Comparison of ENCODE assay signal across 8 cellular contexts in the genomic region with DNA sequence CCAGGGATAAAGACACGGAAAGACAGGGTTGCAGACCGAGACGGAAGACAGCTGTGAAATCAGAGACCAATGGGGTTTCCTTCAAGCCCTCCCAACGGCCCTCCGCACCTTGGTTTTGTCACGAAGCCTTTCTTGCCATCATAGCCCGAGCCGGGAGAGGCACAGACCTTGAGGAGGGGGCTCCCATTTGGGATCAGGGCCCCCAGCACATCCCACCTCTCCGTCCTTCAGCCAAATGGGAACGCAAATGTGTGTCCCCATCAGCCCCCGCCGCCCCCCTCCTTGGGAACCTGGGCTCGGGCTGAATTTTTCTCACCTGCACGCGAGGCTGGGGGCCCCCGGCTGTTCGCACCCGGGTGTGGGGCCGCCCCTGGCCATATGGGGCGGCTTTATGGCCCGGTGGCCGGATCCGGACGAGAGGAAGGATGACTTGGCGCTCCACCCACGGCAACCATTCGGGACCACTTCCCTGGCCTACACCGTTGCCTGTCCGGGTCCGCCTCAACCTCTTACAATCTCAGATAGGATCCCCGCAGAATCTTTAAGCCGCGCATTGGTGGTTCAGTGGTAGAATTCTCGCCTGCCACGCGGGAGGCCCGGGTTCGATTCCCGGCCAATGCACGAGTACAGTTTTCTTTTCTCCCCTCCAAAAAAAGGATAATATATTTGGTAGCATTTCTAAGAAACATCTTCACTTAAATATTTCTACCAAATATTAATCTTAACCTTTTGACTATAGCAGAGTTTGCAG. TPM values are rescaled to one million over a fixed set of nuclear protein-coding genes. Genes with fewer than 3 reads are reported as not detected.
A peak's percentile ranks its signal among the peaks of the same experiment; 100 is the strongest.
DNase-seq lines count a peak whose midpoint lies in the region; ATAC-seq and TF ChIP-seq lines count a peak whose summit lies in the region.

No MANE protein-coding gene starts in this region.

- H3K9ac ChIP-seq in H9 (ENCODE audit: extremely low read depth, insufficient read length, low read length) (no peak overlapping the region), OCI-LY1 (ENCODE audit: low read length) (peak overlapping the region; percentile 69)

- no peak overlapping the region for H3T11ph ChIP-seq in H9 (ENCODE audit: low read length)

- H3K56ac ChIP-seq in H9 (ENCODE audit: insufficient read length, low read depth, low read length), result no peak overlapping the region

- H4K8ac ChIP-seq in H9 (replicated peaks; ENCODE audit: insufficient read length, low read depth, low read length), result no peak overlapping the region

- H3K9me3 ChIP-seq in H9 (ENCODE audit: control insufficient read depth, low read depth, low read length), result no peaks in the 10 kb centered on the region
- no peaks in the 10 kb centered on the region for H3K9me3 ChIP-seq in OCI-LY1 (ENCODE audit: low read length)
- no peaks in the 10 kb centered on the region for H3K9me3 ChIP-seq in mucosa of descending colon

- no peak overlapping the region for H2BK5ac ChIP-seq in H9 (ENCODE audit: insufficient read length, low read length)

- intact Hi-C loops in mucosa of descending colon (cut with DNase I, micrococcal nuclease), result no loop called here

- H3K79me2 ChIP-seq in H9 (ENCODE audit: insufficient read depth, low read length), result no peaks in the 10 kb centered on the region
- no peaks in the 10 kb centered on the region for H3K79me2 ChIP-seq in OCI-LY1 (ENCODE audit: insufficient read depth, low read length)

- H2BK120ac ChIP-seq in H9 (ENCODE audit: low read depth, low read length, poor library complexity, severe bottlenecking), result no peak overlapping the region

- H3K79me1 ChIP-seq in H9 (ENCODE audit: insufficient read depth, low read depth, low read length, poor library complexity, severe bottlenecking), result no peaks in the 10 kb centered on the region

- no peaks in the 10 kb centered on the region for H3K36me3 ChIP-seq in OCI-LY1 (ENCODE audit: insufficient read depth, low read length)
- no peaks in the 10 kb centered on the region for H3K36me3 ChIP-seq in mucosa of descending colon (ENCODE audit: low read depth)

- no peak overlapping the region for H3K14ac ChIP-seq in H9 (ENCODE audit: insufficient read depth, low read length)

- no peak overlapping the region for H3K4ac ChIP-seq in H9 (ENCODE audit: low read depth, low read length)

- TF ChIP-seq CTCF in H9 (conservative IDR thresholded peaks at IDR 0.05), result no peak
- no peak for TF ChIP-seq CTCF in OCI-LY1 (IDR thresholded peaks at IDR 0.05; ENCODE audit: low read length)
- no peak for TF ChIP-seq CTCF in mucosa of descending colon (IDR thresholded peaks at IDR 0.05)

- H3K23ac ChIP-seq in H9 (ENCODE audit: insufficient read length, low read depth, low read length), result no peak overlapping the region

- no peak overlapping the region for H2BK15ac ChIP-seq in H9 (ENCODE audit: low read depth, low read length)

- no peaks in the 10 kb centered on the region; a peak in 2 of 7 replicates for H3K36me3 Mint-ChIP-seq in H9 (ENCODE audit: insufficient read depth in 1 of 3, low read depth in 3 of 3)

- peak overlapping the region; percentile 91 to 93 for H3K4me3 Mint-ChIP-seq in H9

- peaks cover 5% of the 10 kb centered on the region for H3F3A ChIP-seq in OCI-LY1 (ENCODE audit: insufficient read depth, low read length)

- peaks cover 92% of the 10 kb centered on the region for H3K27me3 Mint-ChIP-seq in H9 (ENCODE audit: low read depth)

- peaks cover 34% of the 10 kb centered on the region for H3K27me3 ChIP-seq in H9 (ENCODE audit: insufficient read depth, low read length)
- peaks cover 6% of the 10 kb centered on the region for H3K27me3 ChIP-seq in OCI-LY1 (ENCODE audit: insufficient read depth, low read length)

- peaks cover 46% of the 10 kb centered on the region for H3K23me2 ChIP-seq in H9 (ENCODE audit: insufficient read length, low read depth, low read length, poor library complexity, severe bottlenecking)

- H3K27ac ChIP-seq in H9 (ENCODE audit: insufficient read length, low read depth, low read length) (no peak overlapping the region), OCI-LY1 (ENCODE audit: low read depth, low read length, poor library complexity, severe bottlenecking) (peak overlapping the region; percentile 53)

- DNase-seq in AG20443 (ENCODE audit: low spot score), result peak; percentile 70
- DNase-seq in H9, result peak; percentile 88
- DNase-seq in activated CD8-positive, alpha-beta memory T cell treated with anti-CD3 and anti-CD28 coated beads, Interleukin-2, amount 50 U/mL, for 48 hours, result peak; percentile 100
- DNase-seq in epidermal melanocyte (ENCODE audit: insufficient read length, low spot score), result peak; percentile 71
- DNase-seq in mucosa of descending colon, result peak; percentile 80 to 87 (median 86)
- DNase-seq in stimulated activated CD8-positive, alpha-beta memory T cell treated with anti-CD3 and anti-CD28 coated beads, Interleukin-4, amount 100 ng/mL, for 1 hour (ENCODE audit: low read depth in 2 of 2, low spot score in 1 of 2), result peak; percentile 76 to 84

- H3K4me1 ChIP-seq in H9 (ENCODE audit: insufficient read depth, low read length), result no peaks in the 10 kb centered on the region; the same call in 1 of the 2 replicates
- H3K4me1 ChIP-seq in OCI-LY1 (ENCODE audit: insufficient read depth, low read length, severe bottlenecking), result peaks cover 51% of the 10 kb centered on the region
- H3K4me1 ChIP-seq in mucosa of descending colon (ENCODE audit: low read depth), result peaks cover 61% of the 10 kb centered on the region

- no peak overlapping the region for H2AK5ac ChIP-seq in H9 (ENCODE audit: insufficient read length, low read length)

- H2BK20ac ChIP-seq in H9 (ENCODE audit: low read depth, low read length, poor library complexity, severe bottlenecking), result no peak overlapping the region

- H3K18ac ChIP-seq in H9 (ENCODE audit: insufficient read length, low read depth, low read length), result no peak overlapping the region

- no peak overlapping the region for H4K5ac ChIP-seq in H9 (ENCODE audit: insufficient read length, low read depth, low read length)

- H2AFZ ChIP-seq in H9 (ENCODE audit: low read length) (no peak overlapping the region), OCI-LY1 (ENCODE audit: low read length) (no peak overlapping the region)

- H3K27ac Mint-ChIP-seq in H9, result no peak overlapping the region

- H4K20me1 ChIP-seq in H9 (ENCODE audit: control insufficient read depth, insufficient read depth, insufficient read length) (no peaks in the 10 kb centered on the region), OCI-LY1 (ENCODE audit: insufficient read depth, low read length) (no peaks in the 10 kb centered on the region)

- no peaks in the 10 kb centered on the region for H3K9me2 ChIP-seq in OCI-LY1 (ENCODE audit: low read depth, low read length)

- H3K4me3 ChIP-seq in OCI-LY1 (ENCODE audit: low read depth, low read length, poor library complexity, severe bottlenecking) (peak overlapping the region; percentile 98), mucosa of descending colon (no peak overlapping the region)

- no peak overlapping the region for H2BK12ac ChIP-seq in H9 (ENCODE audit: insufficient read length, low read depth, low read length)

- H3K4me1 Mint-ChIP-seq in H9, result peaks cover 42 to 43% of the 10 kb centered on the region in 2 experiments

- H3K9me3 Mint-ChIP-seq in H9, result peaks cover 4 to 8% of the 10 kb centered on the region in 2 experiments; a peak in 4 of 5 replicates

- no peak overlapping the region for H4K91ac ChIP-seq in H9 (ENCODE audit: insufficient read length, low read depth, low read length)

- no CpG with 5 or more reads among the region's 40 CpGs for WGBS in H9 (ENCODE audit: extremely low coverage, insufficient read length, low lambda C conversion rate)

- ATAC-seq in mucosa of descending colon (peak; percentile 39), HG03108 (IDR thresholded peaks at IDR 0.05; ENCODE audit: unreplicated experiment) (no peak)

- H3K4me2 ChIP-seq in H9 (ENCODE audit: insufficient read depth, insufficient read length, low read length) (peak overlapping the region; percentile 66), OCI-LY1 (ENCODE audit: low read length) (peak overlapping the region; percentile 88)

RNA-seq across cellular contexts. Expression of a gene that starts 1.5 kb away (rescaled TPM):
- 0.26 and 0.33 TPM in 2 replicates for total RNA-seq in H9 (2021)
- under 1 TPM in 1 of 3 donors, not detected in 2; 0.28 TPM for total RNA-seq in mucosa of descending colon

RNA-seq across cellular contexts. Expression of a gene that starts 7.1 kb away (rescaled TPM):
- total RNA-seq in H9 (2021), result 0.13 and 0.42 TPM in 2 replicates
- total RNA-seq in mucosa of descending colon, result not detected

RNA-seq across cellular contexts. Expression of a gene that starts 26.8 kb away (rescaled TPM):
- 36.5 and 37.2 TPM in 2 replicates for total RNA-seq in H9 (2021)
- total RNA-seq in mucosa of descending colon, result 100 to 1,000 TPM in 1 of 3 donors, 10 to 100 TPM in 2; 14.9 to 185 (median 84.0) TPM

RNA-seq across cellular contexts. Expression of a gene that starts 37.4 kb away (rescaled TPM):
- total RNA-seq in H9 (2021) (22.8 and 22.9 TPM in 2 replicates), mucosa of descending colon (10 to 100 TPM; 56.4 to 77.2 (median 62.8) TPM)

RNA-seq across cellular contexts. Expression of a gene that starts 37.9 kb away (rescaled TPM):
- total RNA-seq in H9 (2021) (0.86 and 1.2 TPM in 2 replicates), mucosa of descending colon (under 1 TPM; 0.25 to 0.65 (median 0.49) TPM)
